1 cellular context compared by ENCODE assay signal in the genomic region with DNA sequence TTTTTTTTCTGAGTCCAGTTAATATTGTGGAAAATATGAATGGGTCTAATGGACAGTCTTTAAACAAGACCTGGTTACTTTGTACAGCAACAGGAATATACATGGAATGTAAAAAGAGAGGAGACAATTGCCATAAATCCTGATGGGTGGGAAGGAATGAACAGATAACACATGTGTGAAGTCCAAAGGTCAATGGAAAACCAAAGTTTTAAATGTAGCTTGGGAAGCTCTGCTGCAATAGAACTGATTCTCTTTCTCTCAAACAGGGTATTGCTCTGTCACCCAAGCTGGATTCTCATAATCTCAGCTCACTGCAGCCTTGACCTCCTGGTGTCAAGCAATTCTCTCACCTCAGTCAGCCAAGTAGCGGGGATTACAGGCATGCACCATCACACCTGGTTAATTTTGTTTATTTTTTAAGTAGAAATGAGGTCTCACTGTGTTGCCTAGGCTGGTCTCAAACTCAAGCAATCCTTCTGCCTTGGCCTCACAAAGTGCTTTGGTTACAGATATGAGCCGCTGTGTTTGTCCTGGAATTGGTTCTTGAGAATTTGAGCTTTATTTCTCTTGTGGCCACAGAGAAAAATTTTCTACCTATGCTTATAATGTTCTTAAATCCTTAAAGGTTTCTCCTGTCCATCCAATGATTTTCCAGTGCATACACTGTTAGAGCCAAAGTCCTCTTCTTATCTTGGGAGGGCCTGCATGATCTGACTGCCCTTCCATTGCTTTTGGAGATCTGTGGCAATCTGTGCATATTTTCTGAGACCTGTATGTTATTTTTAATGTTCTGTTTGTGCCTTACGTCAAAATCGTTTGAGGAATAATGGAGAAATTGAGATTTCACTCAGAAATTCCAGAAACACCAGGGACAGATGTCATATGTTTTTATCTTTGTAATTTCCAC.
TF ChIP-seq lines count a peak whose summit lies in the region.

No MANE protein-coding gene starts in this region.

TF ChIP-seq in HepG2, 621 proteins besides CTCF, POLR2A, EP300 and RAD21 (continued from another document and continues in another):
- TF ChIP-seq, protein P1, sequence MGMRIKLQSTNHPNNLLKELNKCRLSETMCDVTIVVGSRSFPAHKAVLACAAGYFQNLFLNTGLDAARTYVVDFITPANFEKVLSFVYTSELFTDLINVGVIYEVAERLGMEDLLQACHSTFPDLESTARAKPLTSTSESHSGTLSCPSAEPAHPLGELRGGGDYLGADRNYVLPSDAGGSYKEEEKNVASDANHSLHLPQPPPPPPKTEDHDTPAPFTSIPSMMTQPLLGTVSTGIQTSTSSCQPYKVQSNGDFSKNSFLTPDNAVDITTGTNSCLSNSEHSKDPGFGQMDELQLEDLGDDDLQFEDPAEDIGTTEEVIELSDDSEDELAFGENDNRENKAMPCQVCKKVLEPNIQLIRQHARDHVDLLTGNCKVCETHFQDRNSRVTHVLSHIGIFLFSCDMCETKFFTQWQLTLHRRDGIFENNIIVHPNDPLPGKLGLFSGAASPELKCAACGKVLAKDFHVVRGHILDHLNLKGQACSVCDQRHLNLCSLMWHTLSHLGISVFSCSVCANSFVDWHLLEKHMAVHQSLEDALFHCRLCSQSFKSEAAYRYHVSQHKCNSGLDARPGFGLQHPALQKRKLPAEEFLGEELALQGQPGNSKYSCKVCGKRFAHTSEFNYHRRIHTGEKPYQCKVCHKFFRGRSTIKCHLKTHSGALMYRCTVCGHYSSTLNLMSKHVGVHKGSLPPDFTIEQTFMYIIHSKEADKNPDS (CRISPR knock-in tag; IDR thresholded peaks at IDR 0.05), result no peak
- TF ChIP-seq KDM1A (CRISPR knock-in tag; IDR thresholded peaks at IDR 0.05) (0 out of 2 replicates have a peak, but pooled peaks have one; percentile 10), KAT8 (CRISPR knock-in tag; IDR thresholded peaks at IDR 0.05) (peak; percentile 23; the same call in 1 of the 2 replicates), ZNF292 (CRISPR knock-in tag; IDR thresholded peaks at IDR 0.05; ENCODE audit: borderline replicate concordance, low read depth) (0 out of 2 replicates have a peak, but pooled peaks have one; percentile 39), MEIS1 (CRISPR knock-in tag; IDR thresholded peaks at IDR 0.05; ENCODE audit: borderline replicate concordance) (no peak), ZNF615 (CRISPR knock-in tag; IDR thresholded peaks at IDR 0.05; ENCODE audit: borderline replicate concordance) (no peak), TARDBP (CRISPR knock-in tag; IDR thresholded peaks at IDR 0.05) (no peak), SIN3B (IDR thresholded peaks at IDR 0.05; ENCODE audit: low read length) (no peak), GATAD1 (CRISPR knock-in tag; IDR thresholded peaks at IDR 0.05) (0 out of 2 replicates have a peak, but pooled peaks have one; percentile 17), NCOA1 (CRISPR knock-in tag; IDR thresholded peaks at IDR 0.05) (no peak), IKZF1 (IDR thresholded peaks at IDR 0.05) (no peak), NR2C2 (CRISPR knock-in tag; IDR thresholded peaks at IDR 0.05; ENCODE audit: borderline replicate concordance) (peak; percentile 40; the same call in 1 of the 2 replicates), FOXA3 (CRISPR knock-in tag; IDR thresholded peaks at IDR 0.05) (0 out of 2 replicates have a peak, but pooled peaks have one; percentile 33), NR2F1 (CRISPR knock-in tag; IDR thresholded peaks at IDR 0.05) (no peak), HMG20A (CRISPR knock-in tag; IDR thresholded peaks at IDR 0.05; ENCODE audit: borderline replicate concordance) (0 out of 2 replicates have a peak, but pooled peaks have one; percentile 35), ISL2 (CRISPR knock-in tag; IDR thresholded peaks at IDR 0.05) (0 out of 2 replicates have a peak, but pooled peaks have one; percentile 8), BCL6 (CRISPR knock-in tag; IDR thresholded peaks at IDR 0.05) (no peak), HNF4G (IDR thresholded peaks at IDR 0.05; ENCODE audit: borderline replicate concordance, low read depth, low read length) (peak; percentile 73; the same call in 1 of the 2 replicates), HNF4G (CRISPR knock-in tag; IDR thresholded peaks at IDR 0.05; ENCODE audit: borderline replicate concordance, low read depth) (no peak), ZNF644 (CRISPR knock-in tag; IDR thresholded peaks at IDR 0.05; ENCODE audit: low read depth) (peak; percentile 10; the same call in 1 of the 2 replicates), FOXO1 (CRISPR knock-in tag; IDR thresholded peaks at IDR 0.05) (0 out of 2 replicates have a peak, but pooled peaks have one; percentile 28), HDAC1 (CRISPR knock-in tag; IDR thresholded peaks at IDR 0.05) (no peak), RNF2 (conservative IDR thresholded peaks at IDR 0.05; ENCODE audit: low read depth) (no peak), ZNF552 (CRISPR knock-in tag; IDR thresholded peaks at IDR 0.05; ENCODE audit: borderline replicate concordance) (no peak), ZBTB1 (CRISPR knock-in tag; IDR thresholded peaks at IDR 0.05; ENCODE audit: borderline replicate concordance) (no peak), KDM6A (CRISPR knock-in tag; IDR thresholded peaks at IDR 0.05; ENCODE audit: low read depth) (0 out of 2 replicates have a peak, but pooled peaks have one; percentile 25), ZNF883 (CRISPR knock-in tag; IDR thresholded peaks at IDR 0.05; ENCODE audit: not compliant biosample characterization) (no peak), ZNF446 (CRISPR knock-in tag; IDR thresholded peaks at IDR 0.05) (no peak), CEBPG (CRISPR knock-in tag; IDR thresholded peaks at IDR 0.05) (peak; percentile 12; the same call in 1 of the 2 replicates), HNRNPK (IDR thresholded peaks at IDR 0.05; ENCODE audit: low read depth, low read length, poor library complexity, severe bottlenecking) (no peak), SP4 (CRISPR knock-in tag; IDR thresholded peaks at IDR 0.05) (no peak), CC2D1A (CRISPR knock-in tag; IDR thresholded peaks at IDR 0.05) (no peak), GFI1 (CRISPR knock-in tag; IDR thresholded peaks at IDR 0.05; ENCODE audit: borderline replicate concordance) (peak; percentile 59; the same call in 1 of the 2 replicates), KLF11 (CRISPR knock-in tag; IDR thresholded peaks at IDR 0.05) (no peak), TBX2 (CRISPR knock-in tag; IDR thresholded peaks at IDR 0.05; ENCODE audit: borderline replicate concordance) (peak; percentile 70), NR2F6 (IDR thresholded peaks at IDR 0.05) (no peak; the same call in 1 of the 2 replicates), NR2F6 (CRISPR knock-in tag; IDR thresholded peaks at IDR 0.05) (peak; percentile 51), NCOA2 (CRISPR knock-in tag; IDR thresholded peaks at IDR 0.05) (peak; percentile 41; the same call in 1 of the 2 replicates), SOX13 (IDR thresholded peaks at IDR 0.05) (no peak), SOX13 (CRISPR knock-in tag; conservative IDR thresholded peaks at IDR 0.05 in 1 of 2, IDR thresholded peaks at IDR 0.05 in 1 of 2) (peak in 1 of 2 experiments; percentile 86; a peak in 2 of 4 replicates), SMAD3 (CRISPR knock-in tag; IDR thresholded peaks at IDR 0.05) (peak; percentile 32; the same call in 1 of the 2 replicates), ZNF792 (CRISPR knock-in tag; IDR thresholded peaks at IDR 0.05) (no peak), HNF4A (CRISPR knock-in tag; IDR thresholded peaks at IDR 0.05) (peak; percentile 87), ZSCAN21 (CRISPR knock-in tag; IDR thresholded peaks at IDR 0.05; ENCODE audit: borderline replicate concordance) (no peak), MEF2D (CRISPR knock-in tag; IDR thresholded peaks at IDR 0.05) (no peak)
- TF ChIP-seq, protein P2, sequence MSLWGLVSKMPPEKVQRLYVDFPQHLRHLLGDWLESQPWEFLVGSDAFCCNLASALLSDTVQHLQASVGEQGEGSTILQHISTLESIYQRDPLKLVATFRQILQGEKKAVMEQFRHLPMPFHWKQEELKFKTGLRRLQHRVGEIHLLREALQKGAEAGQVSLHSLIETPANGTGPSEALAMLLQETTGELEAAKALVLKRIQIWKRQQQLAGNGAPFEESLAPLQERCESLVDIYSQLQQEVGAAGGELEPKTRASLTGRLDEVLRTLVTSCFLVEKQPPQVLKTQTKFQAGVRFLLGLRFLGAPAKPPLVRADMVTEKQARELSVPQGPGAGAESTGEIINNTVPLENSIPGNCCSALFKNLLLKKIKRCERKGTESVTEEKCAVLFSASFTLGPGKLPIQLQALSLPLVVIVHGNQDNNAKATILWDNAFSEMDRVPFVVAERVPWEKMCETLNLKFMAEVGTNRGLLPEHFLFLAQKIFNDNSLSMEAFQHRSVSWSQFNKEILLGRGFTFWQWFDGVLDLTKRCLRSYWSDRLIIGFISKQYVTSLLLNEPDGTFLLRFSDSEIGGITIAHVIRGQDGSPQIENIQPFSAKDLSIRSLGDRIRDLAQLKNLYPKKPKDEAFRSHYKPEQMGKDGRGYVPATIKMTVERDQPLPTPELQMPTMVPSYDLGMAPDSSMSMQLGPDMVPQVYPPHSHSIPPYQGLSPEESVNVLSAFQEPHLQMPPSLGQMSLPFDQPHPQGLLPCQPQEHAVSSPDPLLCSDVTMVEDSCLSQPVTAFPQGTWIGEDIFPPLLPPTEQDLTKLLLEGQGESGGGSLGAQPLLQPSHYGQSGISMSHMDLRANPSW (CRISPR knock-in tag; IDR thresholded peaks at IDR 0.05; ENCODE audit: borderline replicate concordance), result 0 out of 2 replicates have a peak, but pooled peaks have one; percentile 48
- TF ChIP-seq, protein P3, sequence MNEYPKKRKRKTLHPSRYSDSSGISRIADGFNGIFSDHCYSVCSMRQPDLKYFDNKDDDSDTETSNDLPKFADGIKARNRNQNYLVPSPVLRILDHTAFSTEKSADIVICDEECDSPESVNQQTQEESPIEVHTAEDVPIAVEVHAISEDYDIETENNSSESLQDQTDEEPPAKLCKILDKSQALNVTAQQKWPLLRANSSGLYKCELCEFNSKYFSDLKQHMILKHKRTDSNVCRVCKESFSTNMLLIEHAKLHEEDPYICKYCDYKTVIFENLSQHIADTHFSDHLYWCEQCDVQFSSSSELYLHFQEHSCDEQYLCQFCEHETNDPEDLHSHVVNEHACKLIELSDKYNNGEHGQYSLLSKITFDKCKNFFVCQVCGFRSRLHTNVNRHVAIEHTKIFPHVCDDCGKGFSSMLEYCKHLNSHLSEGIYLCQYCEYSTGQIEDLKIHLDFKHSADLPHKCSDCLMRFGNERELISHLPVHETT (CRISPR knock-in tag; conservative IDR thresholded peaks at IDR 0.05), result no peak
- TF ChIP-seq, protein P4, sequence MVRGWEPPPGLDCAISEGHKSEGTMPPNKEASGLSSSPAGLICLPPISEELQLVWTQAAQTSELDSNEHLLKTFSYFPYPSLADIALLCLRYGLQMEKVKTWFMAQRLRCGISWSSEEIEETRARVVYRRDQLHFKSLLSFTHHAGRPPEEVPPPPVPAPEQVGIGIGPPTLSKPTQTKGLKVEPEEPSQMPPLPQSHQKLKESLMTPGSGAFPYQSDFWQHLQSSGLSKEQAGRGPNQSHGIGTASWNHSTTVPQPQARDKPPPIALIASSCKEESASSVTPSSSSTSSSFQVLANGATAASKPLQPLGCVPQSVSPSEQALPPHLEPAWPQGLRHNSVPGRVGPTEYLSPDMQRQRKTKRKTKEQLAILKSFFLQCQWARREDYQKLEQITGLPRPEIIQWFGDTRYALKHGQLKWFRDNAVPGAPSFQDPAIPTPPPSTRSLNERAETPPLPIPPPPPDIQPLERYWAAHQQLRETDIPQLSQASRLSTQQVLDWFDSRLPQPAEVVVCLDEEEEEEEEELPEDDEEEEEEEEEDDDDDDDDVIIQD (CRISPR knock-in tag; IDR thresholded peaks at IDR 0.05; ENCODE audit: low read depth), result 0 out of 2 replicates have a peak, but pooled peaks have one; percentile 16
- TF ChIP-seq, protein P5, sequence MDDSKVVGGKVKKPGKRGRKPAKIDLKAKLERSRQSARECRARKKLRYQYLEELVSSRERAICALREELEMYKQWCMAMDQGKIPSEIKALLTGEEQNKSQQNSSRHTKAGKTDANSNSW (CRISPR knock-in tag; IDR thresholded peaks at IDR 0.05; ENCODE audit: borderline replicate concordance), result no peak
- TF ChIP-seq, protein P6, sequence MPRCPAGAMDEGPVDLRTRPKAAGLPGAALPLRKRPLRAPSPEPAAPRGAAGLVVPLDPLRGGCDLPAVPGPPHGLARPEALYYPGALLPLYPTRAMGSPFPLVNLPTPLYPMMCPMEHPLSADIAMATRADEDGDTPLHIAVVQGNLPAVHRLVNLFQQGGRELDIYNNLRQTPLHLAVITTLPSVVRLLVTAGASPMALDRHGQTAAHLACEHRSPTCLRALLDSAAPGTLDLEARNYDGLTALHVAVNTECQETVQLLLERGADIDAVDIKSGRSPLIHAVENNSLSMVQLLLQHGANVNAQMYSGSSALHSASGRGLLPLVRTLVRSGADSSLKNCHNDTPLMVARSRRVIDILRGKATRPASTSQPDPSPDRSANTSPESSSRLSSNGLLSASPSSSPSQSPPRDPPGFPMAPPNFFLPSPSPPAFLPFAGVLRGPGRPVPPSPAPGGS (CRISPR knock-in tag; IDR thresholded peaks at IDR 0.05), result no peak
- TF ChIP-seq, protein P7, sequence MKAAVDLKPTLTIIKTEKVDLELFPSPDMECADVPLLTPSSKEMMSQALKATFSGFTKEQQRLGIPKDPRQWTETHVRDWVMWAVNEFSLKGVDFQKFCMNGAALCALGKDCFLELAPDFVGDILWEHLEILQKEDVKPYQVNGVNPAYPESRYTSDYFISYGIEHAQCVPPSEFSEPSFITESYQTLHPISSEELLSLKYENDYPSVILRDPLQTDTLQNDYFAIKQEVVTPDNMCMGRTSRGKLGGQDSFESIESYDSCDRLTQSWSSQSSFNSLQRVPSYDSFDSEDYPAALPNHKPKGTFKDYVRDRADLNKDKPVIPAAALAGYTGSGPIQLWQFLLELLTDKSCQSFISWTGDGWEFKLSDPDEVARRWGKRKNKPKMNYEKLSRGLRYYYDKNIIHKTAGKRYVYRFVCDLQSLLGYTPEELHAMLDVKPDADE (CRISPR knock-in tag; IDR thresholded peaks at IDR 0.05), result no peak
- TF ChIP-seq, protein P8, sequence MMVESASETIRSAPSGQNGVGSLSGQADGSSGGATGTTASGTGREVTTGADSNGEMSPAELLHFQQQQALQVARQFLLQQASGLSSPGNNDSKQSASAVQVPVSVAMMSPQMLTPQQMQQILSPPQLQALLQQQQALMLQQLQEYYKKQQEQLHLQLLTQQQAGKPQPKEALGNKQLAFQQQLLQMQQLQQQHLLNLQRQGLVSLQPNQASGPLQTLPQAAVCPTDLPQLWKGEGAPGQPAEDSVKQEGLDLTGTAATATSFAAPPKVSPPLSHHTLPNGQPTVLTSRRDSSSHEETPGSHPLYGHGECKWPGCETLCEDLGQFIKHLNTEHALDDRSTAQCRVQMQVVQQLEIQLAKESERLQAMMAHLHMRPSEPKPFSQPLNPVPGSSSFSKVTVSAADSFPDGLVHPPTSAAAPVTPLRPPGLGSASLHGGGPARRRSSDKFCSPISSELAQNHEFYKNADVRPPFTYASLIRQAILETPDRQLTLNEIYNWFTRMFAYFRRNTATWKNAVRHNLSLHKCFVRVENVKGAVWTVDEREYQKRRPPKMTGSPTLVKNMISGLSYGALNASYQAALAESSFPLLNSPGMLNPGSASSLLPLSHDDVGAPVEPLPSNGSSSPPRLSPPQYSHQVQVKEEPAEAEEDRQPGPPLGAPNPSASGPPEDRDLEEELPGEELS (CRISPR knock-in tag; IDR thresholded peaks at IDR 0.05), result peak; percentile 29
- TF ChIP-seq, protein P9, sequence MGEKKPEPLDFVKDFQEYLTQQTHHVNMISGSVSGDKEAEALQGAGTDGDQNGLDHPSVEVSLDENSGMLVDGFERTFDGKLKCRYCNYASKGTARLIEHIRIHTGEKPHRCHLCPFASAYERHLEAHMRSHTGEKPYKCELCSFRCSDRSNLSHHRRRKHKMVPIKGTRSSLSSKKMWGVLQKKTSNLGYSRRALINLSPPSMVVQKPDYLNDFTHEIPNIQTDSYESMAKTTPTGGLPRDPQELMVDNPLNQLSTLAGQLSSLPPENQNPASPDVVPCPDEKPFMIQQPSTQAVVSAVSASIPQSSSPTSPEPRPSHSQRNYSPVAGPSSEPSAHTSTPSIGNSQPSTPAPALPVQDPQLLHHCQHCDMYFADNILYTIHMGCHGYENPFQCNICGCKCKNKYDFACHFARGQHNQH (CRISPR knock-in tag; IDR thresholded peaks at IDR 0.05), result peak; percentile 44; the same call in 1 of the 2 replicates
